ENCODE assay signal across 8 cellular contexts in the genomic region with DNA sequence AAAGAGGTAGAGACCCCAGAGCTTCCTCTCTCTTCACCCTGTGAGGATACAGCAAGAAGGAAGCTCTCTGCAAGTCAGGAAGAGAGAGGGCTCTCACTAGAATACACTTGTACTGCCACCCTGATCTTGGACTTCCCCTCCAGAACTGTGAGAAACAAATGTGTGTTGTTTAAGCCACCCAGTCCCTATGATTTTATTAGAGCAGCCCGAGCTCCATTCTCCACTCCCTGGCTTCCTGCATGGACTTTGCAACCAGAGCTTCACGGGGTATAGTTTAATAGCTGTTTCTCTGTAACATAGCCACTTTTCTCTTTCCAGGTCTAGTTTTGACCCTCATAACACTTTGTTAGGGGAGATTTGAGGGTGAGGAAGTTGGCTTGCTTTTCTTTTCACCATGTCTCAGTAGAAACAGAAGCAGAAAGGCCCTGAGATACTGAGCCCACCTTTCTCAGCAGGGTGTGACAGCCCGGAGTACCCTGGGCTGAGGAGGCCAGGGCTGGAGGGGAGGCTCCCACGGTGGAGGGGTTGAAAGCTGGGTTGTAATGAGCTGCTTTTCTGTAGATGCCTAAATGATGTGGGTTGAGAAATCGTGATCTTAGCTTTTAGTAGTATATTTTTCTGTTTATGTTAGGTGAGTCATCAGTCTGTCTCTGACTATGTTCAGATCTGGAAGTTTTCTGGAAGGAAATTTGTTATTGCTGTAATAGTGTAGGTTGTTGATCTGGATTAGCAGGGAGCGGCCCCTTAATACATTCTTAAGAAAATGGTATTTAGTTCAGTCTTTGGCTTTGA.
DNase-seq lines count a peak whose midpoint lies in the region; ATAC-seq and TF ChIP-seq lines count a peak whose summit lies in the region.

No MANE protein-coding gene starts in this region.

- TF ChIP-seq CTCF in AG10803 (conservative IDR thresholded peaks at IDR 0.05; ENCODE audit: low read length) (no peak), body of pancreas (IDR thresholded peaks at IDR 0.05) (no peak)

- peak overlapping the region; percentile 47 to 58 for H3K9ac ChIP-seq in mucosa of rectum (ENCODE audit: low read depth in 1 of 2, low read length in 2 of 2)

- H3K4me1 ChIP-seq in body of pancreas, result peaks cover 5% of the 10 kb centered on the region
- H3K4me1 ChIP-seq in mucosa of rectum (ENCODE audit: control insufficient read depth in 2 of 2, insufficient read depth in 2 of 2, low read length in 2 of 2), result peaks cover 17 to 52% of the 10 kb centered on the region in 2 donors
- H3K4me1 ChIP-seq in HAP-1, result no peaks in the 10 kb centered on the region

- intact Hi-C loops in body of pancreas (cut with DNase I), result loop anchor here (10.0 kb wide), 1 partner anchor 96 kb away; no protein-coding TSS in a partner anchor

- ATAC-seq in HG02571 (IDR thresholded peaks at IDR 0.05; ENCODE audit: unreplicated experiment), result peak; percentile 47
- no peak for ATAC-seq in body of pancreas

- no peak for TF ChIP-seq POLR2A in body of pancreas (IDR thresholded peaks at IDR 0.05)

- H3K36me3 ChIP-seq in body of pancreas (replicated peaks in 1 of 2; ENCODE audit: insufficient read depth in 1 of 2, low read depth in 2 of 2), result no peaks in the 10 kb centered on the region
- no peaks in the 10 kb centered on the region for H3K36me3 ChIP-seq in mucosa of rectum (ENCODE audit: control insufficient read depth in 2 of 2, insufficient read depth in 2 of 2, low read length in 2 of 2)
- no peaks in the 10 kb centered on the region for H3K36me3 ChIP-seq in HAP-1 (replicated peaks)

- H3K4me3 ChIP-seq in AG10803 (ENCODE audit: low read length) (no peak overlapping the region), body of pancreas (no peak overlapping the region), mucosa of rectum (ENCODE audit: low read length in 2 of 2) (peak overlapping the region; percentile 25 to 39), HAP-1 (no peak overlapping the region)

- in situ Hi-C loops in HAP-1 (cut with MboI; ENCODE audit: low sequenced_read_pairs), result no loop called here

- DNase-seq in AG10803 (ENCODE audit: low read depth), result peak; percentile 58
- DNase-seq in body of pancreas, result no peak
- DNase-seq in GM19240 (ENCODE audit: insufficient read length, low spot score), result no peak
- no peak for DNase-seq in HAP-1 (ENCODE audit: low spot score in 2 of 2)
- DNase-seq in stimulated activated CD4-positive, alpha-beta T cell treated with anti-CD3 and anti-CD28 coated beads, Interleukin-12 subunit alpha, Interleukin-12 subunit beta, amount 100 ng/mL, for 4 hours, result no peak
- no peak for DNase-seq in NCI-H1105 (lab: John Stamatoyannopoulos, UW)

- 64 to 78% methylated on average over 6 of the region's 6 CpGs for WGBS in body of pancreas, 2 donors

- no peaks in the 10 kb centered on the region for H3K27me3 ChIP-seq in body of pancreas
- no peaks in the 10 kb centered on the region for H3K27me3 ChIP-seq in mucosa of rectum (ENCODE audit: control insufficient read depth in 2 of 2, insufficient read depth in 2 of 2, low read length in 2 of 2)
- H3K27me3 ChIP-seq in HAP-1 (ENCODE audit: low read depth), result no peaks in the 10 kb centered on the region

- H3K27ac ChIP-seq in body of pancreas (peak overlapping the region; percentile 40 to 74 (median 52)), mucosa of rectum (ENCODE audit: low read depth in 2 of 2, low read length in 2 of 2) (peak overlapping the region; percentile 89 to 94)

- H3K9me3 ChIP-seq in body of pancreas (no peaks in the 10 kb centered on the region), mucosa of rectum (ENCODE audit: control insufficient read depth in 2 of 2, low read length in 2 of 2) (no peaks in the 10 kb centered on the region), HAP-1 (no peaks in the 10 kb centered on the region)

Comparison
In these comparisons a context has a peak if more than half of its experiments do, and no peak if none do; other contexts are left out.
1. H3K4me3 ChIP-seq: peak in mucosa of rectum (2 of 2); none in AG10803 (single experiment), body of pancreas (0 of 2) and HAP-1 (single experiment).